ENCODE assay signal across 26 cellular contexts in genomic region chr7:157785021-157785441, GRCh38.
A peak's percentile ranks its signal among the peaks of the same experiment; 100 is the strongest.
DNase-seq lines count a peak whose midpoint lies in the region; ATAC-seq and TF ChIP-seq lines count a peak whose summit lies in the region.
"Had no signal": no experiment of that assay in that cellular context is flagged by ENCODE, and none has a peak within 500 bp of the region (broad histone marks: within the 10 kb centered on the region; RNA-seq: fewer than 3 reads in every experiment).

No MANE protein-coding gene starts in this region.

- H3K27me3 ChIP-seq in HAP-1 (ENCODE audit: low read depth) = no peaks in the 10 kb centered on the region
- no peaks in the 10 kb centered on the region for H3K27me3 ChIP-seq in naive thymus-derived CD4-positive, alpha-beta T cell (ENCODE audit: control insufficient read depth in 2 of 2, insufficient read depth in 2 of 2, low read length in 2 of 2)
- H3K27me3 ChIP-seq: brain microvascular endothelial cell, tibial nerve had no signal

- intact Hi-C loops in naive thymus-derived CD4-positive, alpha-beta T cell (cut with micrococcal nuclease) = no loop called here

- H3K4me1 Mint-ChIP-seq in naive thymus-derived CD4-positive, alpha-beta T cell = peaks cover 0 to 2% (median 0%) of the 10 kb centered on the region in 7 donors
- H3K4me1 Mint-ChIP-seq: activated T-helper 17 cell treated with anti-CD3 and anti-CD28 coated beads, Interleukin-2, amount 50 U/mL, for 72 hours; GM23338 had no signal

- no peak for TF ChIP-seq CTCF in astrocyte of the cerebellum (IDR thresholded peaks at IDR 0.05; ENCODE audit: low read depth, low read length, missing control alignments)

- no peak overlapping the region for H3K4me3 Mint-ChIP-seq in naive thymus-derived CD4-positive, alpha-beta T cell
- H3K4me3 Mint-ChIP-seq: activated naive CD8-positive, alpha-beta T cell; activated T-helper 17 cell treated with anti-CD3 and anti-CD28 coated beads, Interleukin-2, amount 50 U/mL, for 72 hours; GM23338; HFFc6; T-helper 1 cell treated with Interleukin-12 subunit alpha and Interleukin-12 subunit beta and Interleukin-4 antibody, amounts not matched to agents 30 μg/mL and 1 μg/mL, for 36 hours had no signal

- no peaks in the 10 kb centered on the region for H3K9me3 ChIP-seq in HAP-1
- no peaks in the 10 kb centered on the region for H3K9me3 ChIP-seq in naive thymus-derived CD4-positive, alpha-beta T cell (ENCODE audit: control insufficient read depth in 2 of 3, low read length in 3 of 3)
- H3K9me3 ChIP-seq: stomach had no signal

- in situ Hi-C loops in G401 (cut with HindIII; ENCODE audit: low sequenced_read_pairs) (loop anchor here (25.0 kb wide), 1 partner anchor 677 kb away; no protein-coding TSS in a partner anchor), astrocyte of the cerebellum (cut with HindIII; ENCODE audit: low sequenced_read_pairs) (no loop called here), HAP-1 (cut with MboI; ENCODE audit: low sequenced_read_pairs) (no loop called here)

- DNase-seq in G401 (ENCODE audit: low spot score) (peak; percentile 51), astrocyte of the cerebellum (ENCODE audit: low read depth) (peak; percentile 86), iris pigment epithelial cell (ENCODE audit: low read depth) (peak; percentile 4), retina (peak; percentile 36), HAP-1 (ENCODE audit: low spot score in 2 of 2) (no peak)
- DNase-seq in naive thymus-derived CD4-positive, alpha-beta T cell = no peak
- DNase-seq: activated CD4-positive, alpha-beta T cell treated with anti-CD3 and anti-CD28 coated beads, Interleukin-2, amount 50 U/mL, for 48 hours; brain microvascular endothelial cell; effector CD8-positive, alpha-beta T cell; glutamatergic neuron; HFFc6; mammary epithelial cell; NCI-H1436 treated with DMSO at 0.1 percent for 48 hours; NCI-H748 treated with DMSO at 0.1 percent for 48 hours; small intestine; stimulated activated CD4-positive, alpha-beta T cell treated with anti-CD3 and anti-CD28 coated beads, Interleukin-2, amount 100 ng/mL, for 24 hours; stomach had no signal

- CTCF ChIA-PET in naive thymus-derived CD4-positive, alpha-beta T cell (lab: Charles Lee) = no interaction called here

- H3K27ac ChIP-seq in naive thymus-derived CD4-positive, alpha-beta T cell (ENCODE audit: low read depth, low read length) = no peak overlapping the region
- H3K27ac ChIP-seq: brain microvascular endothelial cell, C4-2B, epithelial cell of prostate, stomach, tibial nerve had no signal

- H3K4me3 ChIP-seq in astrocyte of the cerebellum (ENCODE audit: low read depth, low read length) (no peak overlapping the region), HAP-1 (no peak overlapping the region)
- no peak overlapping the region for H3K4me3 ChIP-seq in naive thymus-derived CD4-positive, alpha-beta T cell (ENCODE audit: low read length)
- H3K4me3 ChIP-seq: GM23338, stomach, tibial nerve had no signal

- peaks cover 0 to 3% (median 0%) of the 10 kb centered on the region in 11 donors for H3K9me3 Mint-ChIP-seq in naive thymus-derived CD4-positive, alpha-beta T cell
- H3K9me3 Mint-ChIP-seq: activated T-helper 17 cell treated with anti-CD3 and anti-CD28 coated beads, Interleukin-2, amount 50 U/mL, for 72 hours; T-helper 1 cell treated with Interleukin-12 subunit alpha and Interleukin-12 subunit beta and Interleukin-4 antibody, amounts not matched to agents 30 μg/mL and 1 μg/mL, for 36 hours had no signal

- no peaks in the 10 kb centered on the region for H3K4me1 ChIP-seq in HAP-1
- H3K4me1 ChIP-seq in naive thymus-derived CD4-positive, alpha-beta T cell (ENCODE audit: control insufficient read depth in 2 of 2, insufficient read depth in 2 of 2, low read length in 2 of 2) = no peaks in the 10 kb centered on the region
- H3K4me1 ChIP-seq: stomach had no signal

- ATAC-seq in naive thymus-derived CD4-positive, alpha-beta T cell = no peak
- ATAC-seq in HG03571 (IDR thresholded peaks at IDR 0.05; ENCODE audit: unreplicated experiment) = no peak
- ATAC-seq: activated CD4-positive, CD25-positive, alpha-beta regulatory T cell treated with anti-CD3 and anti-CD28 coated beads, Interleukin-2, amount 50 U/mL, for 24 hours; activated T-helper 17 cell treated with anti-CD3 and anti-CD28 coated beads, Interleukin-2, amount 50 U/mL, for 72 hours; GM23338 had no signal

- H3K36me3 Mint-ChIP-seq in naive thymus-derived CD4-positive, alpha-beta T cell = no peaks in the 10 kb centered on the region
- H3K36me3 Mint-ChIP-seq: activated naive CD8-positive, alpha-beta T cell had no signal

- no peak overlapping the region for H3K27ac Mint-ChIP-seq in naive thymus-derived CD4-positive, alpha-beta T cell
- H3K27ac Mint-ChIP-seq: activated naive CD8-positive, alpha-beta T cell; activated T-helper 17 cell treated with anti-CD3 and anti-CD28 coated beads, Interleukin-2, amount 50 U/mL, for 72 hours; GM23338; HFFc6; T-helper 1 cell treated with Interleukin-12 subunit alpha and Interleukin-12 subunit beta and Interleukin-4 antibody, amounts not matched to agents 30 μg/mL and 1 μg/mL, for 36 hours had no signal

- peaks cover 0 to 5% (median 0%) of the 10 kb centered on the region in 5 donors for H3K27me3 Mint-ChIP-seq in naive thymus-derived CD4-positive, alpha-beta T cell

- H3K36me3 ChIP-seq in HAP-1 (replicated peaks) = no peaks in the 10 kb centered on the region
- H3K36me3 ChIP-seq in naive thymus-derived CD4-positive, alpha-beta T cell (ENCODE audit: control insufficient read depth in 2 of 3, insufficient read depth in 3 of 3, low read length in 3 of 3) = no peaks in the 10 kb centered on the region
- H3K36me3 ChIP-seq: brain microvascular endothelial cell, stomach, tibial nerve had no signal

- POLR2A ChIA-PET in naive thymus-derived CD4-positive, alpha-beta T cell (lab: Charles Lee) = no interaction called here

Comparison
In these comparisons a context has a peak if more than half of its experiments do, and no peak if none do; other contexts are left out.
1. DNase-seq: peak in G401 (single experiment), astrocyte of the cerebellum (single experiment), iris pigment epithelial cell (single experiment) and retina (single experiment); none in HAP-1 (0 of 2) and naive thymus-derived CD4-positive, alpha-beta T cell (0 of 9).